Comparison of ENCODE assay signal across 16 cellular contexts in the genomic region with DNA sequence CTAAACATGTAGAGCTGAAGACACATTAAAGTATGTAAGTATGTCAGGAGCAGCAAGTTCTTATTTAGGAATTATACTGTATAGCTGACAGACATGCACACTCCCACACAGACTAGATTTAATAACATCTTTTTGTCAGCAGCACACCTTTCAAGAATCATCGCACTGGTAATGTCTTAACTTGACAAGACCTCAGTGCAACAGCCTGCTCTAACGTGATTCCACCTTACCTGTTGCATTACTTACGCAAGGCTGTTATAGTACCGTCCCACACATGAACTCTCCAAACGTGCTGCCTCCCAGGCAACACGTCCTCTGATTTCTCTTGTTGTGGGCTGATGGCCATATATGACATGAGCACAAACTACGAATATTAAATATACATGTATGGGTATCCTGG. TPM values are rescaled to one million over a fixed set of nuclear protein-coding genes. Genes with fewer than 3 reads are reported as not detected.
A peak's percentile ranks its signal among the peaks of the same experiment; 100 is the strongest.
DNase-seq lines count a peak whose midpoint lies in the region; ATAC-seq and TF ChIP-seq lines count a peak whose summit lies in the region.
"Had no signal": no experiment of that assay in that cellular context is flagged by ENCODE, and none has a peak within 500 bp of the region (broad histone marks: within the 10 kb centered on the region; RNA-seq: fewer than 3 reads in every experiment).

No MANE protein-coding gene starts in this region.

- H3K27ac ChIP-seq in HEK293 (ENCODE audit: extremely low read depth, low read depth, low read length) (no peak overlapping the region), mesendoderm (ENCODE audit: low read depth, low read length) (no peak overlapping the region), substantia nigra (ENCODE audit: low read depth, low read length, poor library complexity, severe bottlenecking) (peak overlapping the region; percentile 45)
- H3K27ac ChIP-seq: C4-2B, KMS-11 had no signal

- CTCF ChIA-PET in HEK293 (lab: Yijun Ruan, JAX) = interaction anchor here (0.5 to 0.9 kb wide), 2 partner anchors 14 to 243 kb away, joined by 3 read pairs; no protein-coding TSS in a partner anchor

- DNase-seq in epithelial cell of esophagus (ENCODE audit: low read depth) = peak; percentile 33
- DNase-seq in mesendoderm = no peak
- DNase-seq in substantia nigra (lab: John Stamatoyannopoulos, UW) = no peak
- DNase-seq in kidney tubule cell (ENCODE audit: low spot score) = no peak
- DNase-seq: AML-193; CD4-positive, alpha-beta T cell; DMS153; DMS79; GDM1; GOT3; H9 had no signal

- POLR2A ChIA-PET in HEK293 (lab: Yijun Ruan, JAX) = no interaction called here

- no peak for TF ChIP-seq CTCF in HEK293 (tag by site-specific recombination; IDR thresholded peaks at IDR 0.05)
- TF ChIP-seq CTCF in epithelial cell of esophagus (IDR thresholded peaks at IDR 0.05; ENCODE audit: insufficient read depth, low read depth, low read length, missing control alignments) = no peak

- no peaks in the 10 kb centered on the region for H3K9me3 ChIP-seq in HEK293 (ENCODE audit: control insufficient read depth, insufficient read depth, low read depth, low read length)

- no peak overlapping the region for H2BK120ac ChIP-seq in mesendoderm (ENCODE audit: low read depth, low read length)

- no peak overlapping the region for H3K4ac ChIP-seq in mesendoderm (ENCODE audit: low read depth, low read length)

- H3K27me3 ChIP-seq in mesendoderm (ENCODE audit: insufficient read depth, low read length, poor library complexity) = no peaks in the 10 kb centered on the region

- H3K4me1 ChIP-seq in HEK293 (ENCODE audit: control insufficient read depth, insufficient read depth, low read length) (no peaks in the 10 kb centered on the region), mesendoderm (ENCODE audit: control insufficient read depth, low read depth, low read length) (peaks cover 3% of the 10 kb centered on the region)

- H3K36me3 ChIP-seq in HEK293 (ENCODE audit: control insufficient read depth in 2 of 2, insufficient read depth in 1 of 2, low read length in 2 of 2) (no peaks in the 10 kb centered on the region), mesendoderm (ENCODE audit: control insufficient read depth, insufficient read depth, low read length) (no peaks in the 10 kb centered on the region)

- H3K79me2 ChIP-seq in mesendoderm (ENCODE audit: control insufficient read depth, insufficient read depth, low read length) = no peaks in the 10 kb centered on the region

- no peak overlapping the region for H3K56ac ChIP-seq in mesendoderm (ENCODE audit: low read length)

- H3K79me1 ChIP-seq in mesendoderm (ENCODE audit: low read length) = no peaks in the 10 kb centered on the region

- peak overlapping the region; percentile 16 for H3K23ac ChIP-seq in mesendoderm (ENCODE audit: low read length)

- no peak for ATAC-seq in HG02938 (IDR thresholded peaks at IDR 0.05; ENCODE audit: unreplicated experiment)
- ATAC-seq in HG02763 (IDR thresholded peaks at IDR 0.05; ENCODE audit: unreplicated experiment) = no peak

- no peak overlapping the region for H3K9ac ChIP-seq in mesendoderm (ENCODE audit: low read length)
- H3K9ac ChIP-seq: KMS-11 had no signal

- no peak overlapping the region for H2BK15ac ChIP-seq in mesendoderm (replicated peaks; ENCODE audit: low read depth)

- no peak overlapping the region for H2AK5ac ChIP-seq in mesendoderm (ENCODE audit: low read length)

- no CpG with 5 or more reads among the region's 7 CpGs for WGBS in mesendoderm (ENCODE audit: extremely low coverage, insufficient coverage, low lambda C conversion rate)

- H2BK5ac ChIP-seq in mesendoderm (ENCODE audit: low read length) = no peak overlapping the region

- H3K4me3 ChIP-seq in HEK293 (ENCODE audit: low read depth, low read length) = no peak overlapping the region
- H3K4me3 ChIP-seq in epithelial cell of esophagus (ENCODE audit: low read length) = no peak overlapping the region
- H3K4me3 ChIP-seq in mesendoderm (ENCODE audit: low read length) = no peak overlapping the region

- no peak overlapping the region for H3K4me2 ChIP-seq in mesendoderm (ENCODE audit: low read length)
- H3K4me2 ChIP-seq: KMS-11 had no signal

- H4K8ac ChIP-seq in mesendoderm (ENCODE audit: low read depth, low read length) = no peak overlapping the region

- H4K5ac ChIP-seq in mesendoderm (ENCODE audit: low read length) = no peak overlapping the region

- H3K18ac ChIP-seq in mesendoderm (ENCODE audit: low read length) = no peak overlapping the region

TF ChIP-seq in HEK293, 187 proteins besides CTCF, POLR2A, EP300 and RAD21 (continues in another document):
- no peak for TF ChIP-seq ZNF571 (tag by site-specific recombination; IDR thresholded peaks at IDR 0.05)
- no peak for TF ChIP-seq WT1 (tag by site-specific recombination; IDR thresholded peaks at IDR 0.05)
- TF ChIP-seq SCRT1 (tag by site-specific recombination; IDR thresholded peaks at IDR 0.05; ENCODE audit: borderline replicate concordance) = peak; percentile 73
- TF ChIP-seq, protein P1, sequence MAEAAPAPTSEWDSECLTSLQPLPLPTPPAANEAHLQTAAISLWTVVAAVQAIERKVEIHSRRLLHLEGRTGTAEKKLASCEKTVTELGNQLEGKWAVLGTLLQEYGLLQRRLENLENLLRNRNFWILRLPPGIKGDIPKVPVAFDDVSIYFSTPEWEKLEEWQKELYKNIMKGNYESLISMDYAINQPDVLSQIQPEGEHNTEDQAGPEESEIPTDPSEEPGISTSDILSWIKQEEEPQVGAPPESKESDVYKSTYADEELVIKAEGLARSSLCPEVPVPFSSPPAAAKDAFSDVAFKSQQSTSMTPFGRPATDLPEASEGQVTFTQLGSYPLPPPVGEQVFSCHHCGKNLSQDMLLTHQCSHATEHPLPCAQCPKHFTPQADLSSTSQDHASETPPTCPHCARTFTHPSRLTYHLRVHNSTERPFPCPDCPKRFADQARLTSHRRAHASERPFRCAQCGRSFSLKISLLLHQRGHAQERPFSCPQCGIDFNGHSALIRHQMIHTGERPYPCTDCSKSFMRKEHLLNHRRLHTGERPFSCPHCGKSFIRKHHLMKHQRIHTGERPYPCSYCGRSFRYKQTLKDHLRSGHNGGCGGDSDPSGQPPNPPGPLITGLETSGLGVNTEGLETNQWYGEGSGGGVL (tag by site-specific recombination; IDR thresholded peaks at IDR 0.05) = no peak
- peak; percentile 87 for TF ChIP-seq SCRT2 (tag by site-specific recombination; IDR thresholded peaks at IDR 0.05)
- TF ChIP-seq ZNF292 (tag by site-specific recombination; IDR thresholded peaks at IDR 0.05; ENCODE audit: borderline replicate concordance, low read depth) = no peak
- no peak for TF ChIP-seq ZNF692 (tag by site-specific recombination; IDR thresholded peaks at IDR 0.05)
- no peak for TF ChIP-seq ZNF280C (tag by site-specific recombination; IDR thresholded peaks at IDR 0.05)
- no peak for TF ChIP-seq ZBTB20 (tag by site-specific recombination; IDR thresholded peaks at IDR 0.05)
- no peak for TF ChIP-seq ZNF132 (tag by site-specific recombination; IDR thresholded peaks at IDR 0.05; ENCODE audit: borderline replicate concordance)
- TF ChIP-seq ZNF433 (tag by site-specific recombination; IDR thresholded peaks at IDR 0.05; ENCODE audit: low read depth) = no peak
- TF ChIP-seq ZNF148 (tag by site-specific recombination; IDR thresholded peaks at IDR 0.05; ENCODE audit: borderline replicate concordance) = no peak

RNA-seq across cellular contexts. Expression of gene CHRM5, which starts 11.9 kb away (rescaled TPM):
- 0.03 TPM for polyA plus RNA-seq in mesendoderm (2013, experiment 1 of 2)
- polyA plus RNA-seq in mesendoderm (2013, experiment 2 of 2) = 0.03 TPM

RNA-seq across cellular contexts. Expression of gene AVEN, which starts 58.8 kb away (rescaled TPM):
- polyA plus RNA-seq in mesendoderm (2013, experiment 1 of 2) = 10.1 TPM
- polyA plus RNA-seq in mesendoderm (2013, experiment 2 of 2) = 10.4 TPM
